ENCODE assay signal across 14 cellular contexts in the genomic region with DNA sequence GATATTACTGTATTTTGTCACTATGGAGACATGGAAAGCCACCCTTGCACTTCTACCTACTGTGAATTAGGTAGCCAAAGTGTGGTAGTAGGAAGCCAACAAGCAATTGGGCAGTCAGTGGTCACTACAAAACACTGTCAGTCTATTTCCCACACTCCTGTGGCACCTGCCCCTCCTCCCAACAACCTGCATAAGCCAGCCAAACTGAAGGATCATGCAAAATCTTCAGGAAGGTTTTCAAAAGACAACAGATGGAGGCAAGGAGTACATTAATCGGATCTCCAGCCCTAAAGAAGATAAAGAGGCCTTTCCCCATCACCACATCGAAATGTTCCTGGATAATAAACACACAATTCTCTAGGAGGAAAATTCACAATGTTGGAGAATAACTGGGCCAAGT. TPM values are rescaled to one million over a fixed set of nuclear protein-coding genes. Genes with fewer than 3 reads are reported as not detected.
DNase-seq lines count a peak whose midpoint lies in the region; TF ChIP-seq lines count a peak whose summit lies in the region.
"Had no signal": no experiment of that assay in that cellular context is flagged by ENCODE, and none has a peak within 500 bp of the region (broad histone marks: within the 10 kb centered on the region; RNA-seq: fewer than 3 reads in every experiment).

No MANE protein-coding gene starts in this region.

- peaks cover 5% of the 10 kb centered on the region for H3K4me1 ChIP-seq in ovary (ENCODE audit: insufficient read depth)
- H3K4me1 ChIP-seq: BLaER1 treated with 17β-estradiol and CSF1 and Interleukin-3, amounts not matched to agents 10 nM and 100 nM had no signal

- no peak for TF ChIP-seq POLR2A in ovary (IDR thresholded peaks at IDR 0.05)

- H3K27ac ChIP-seq in dorsolateral prefrontal cortex = peak overlapping the region in 49 of 59 donors; percentile 4 to 86 (median 62)
- H3K27ac ChIP-seq in temporal lobe (ENCODE audit: low read depth, low read length) = peak overlapping the region; percentile 53
- H3K27ac ChIP-seq in ovary = peak overlapping the region in 1 of 2 donors; percentile 9
- H3K27ac ChIP-seq: BLaER1 treated with 17β-estradiol and CSF1 and Interleukin-3, amounts not matched to agents 10 nM and 100 nM had no signal

- H3K4me3 ChIP-seq in dorsolateral prefrontal cortex = no peak overlapping the region
- H3K4me3 ChIP-seq in ovary = no peak overlapping the region
- H3K4me3 ChIP-seq: BLaER1 treated with 17β-estradiol and CSF1 and Interleukin-3, amounts not matched to agents 10 nM and 100 nM; GM23338 had no signal

- intact Hi-C loops in dorsolateral prefrontal cortex (cut with DNase I) (loop anchor here in 1 of 2 donors (10.0 kb wide), 1 partner anchor 109 kb away; no protein-coding TSS in a partner anchor), ovary (cut with DNase I) (loop anchor here in 1 of 4 donors (10.0 kb wide), 1 partner anchor 129 kb away; no protein-coding TSS in a partner anchor)

- no peak for TF ChIP-seq EP300 in ovary (IDR thresholded peaks at IDR 0.05)

- H3K27me3 ChIP-seq in dorsolateral prefrontal cortex = no peaks in the 10 kb centered on the region
- no peaks in the 10 kb centered on the region for H3K27me3 ChIP-seq in ovary
- H3K27me3 ChIP-seq: BLaER1 treated with 17β-estradiol and CSF1 and Interleukin-3, amounts not matched to agents 10 nM and 100 nM had no signal

- in situ Hi-C loops in G401 (cut with HindIII; ENCODE audit: low sequenced_read_pairs) = no loop called here

- H3K36me3 ChIP-seq in ovary = no peaks in the 10 kb centered on the region

- DNase-seq in G401 (ENCODE audit: low spot score) = peak; percentile 50
- peak; percentile 66 for DNase-seq in NCI-H82 treated with DMSO at 0.1 percent for 48 hours (lab: John Stamatoyannopoulos, UW; ENCODE audit: unreplicated experiment)
- DNase-seq in dorsolateral prefrontal cortex = no peak
- no peak for DNase-seq in NAMALWA (ENCODE audit: low spot score)
- DNase-seq in ovary = no peak
- DNase-seq in inferior parietal cortex (ENCODE audit: extremely low spot score) = no peak
- no peak for DNase-seq in epidermal melanocyte (ENCODE audit: insufficient read length, low spot score)
- DNase-seq: ACHN; CD4-positive, CD25-positive, alpha-beta regulatory T cell; DMS79; H9 had no signal

- TF ChIP-seq CTCF in dorsolateral prefrontal cortex (IDR thresholded peaks at IDR 0.05 in 54 of 56, conservative IDR thresholded peaks at IDR 0.05 in 2 of 56; ENCODE audit: low read depth in 1 of 56, partially characterized antibody in 56 of 56) (no peak), ovary (IDR thresholded peaks at IDR 0.05) (no peak)

- 56 to 86% (median 82%) methylated on average over 2 of the region's 2 CpGs for WGBS in ovary, 3 donors

- no peaks in the 10 kb centered on the region for H3K9me3 ChIP-seq in ovary
- H3K9me3 ChIP-seq: BLaER1 treated with 17β-estradiol and CSF1 and Interleukin-3, amounts not matched to agents 10 nM and 100 nM had no signal

RNA-seq across cellular contexts. Expression of gene POMGNT2, which starts 11.9 kb away (rescaled TPM):
- total RNA-seq in G401 (2014; rRNA removed; shearing (Covaris generic)) = 21.9 and 24.6 TPM in 2 replicates
- total RNA-seq in dorsolateral prefrontal cortex = 10 to 100 TPM; 21.9 to 62.0 (median 41.4) TPM
- 12.3 TPM for total RNA-seq in temporal lobe
- 10 to 100 TPM; 26.7 to 51.7 (median 43.7) TPM for total RNA-seq in ovary
- polyA plus RNA-seq in ovary = 10 to 100 TPM; 12.0 to 24.0 TPM

Comparison
In these comparisons a context has a peak if more than half of its experiments do, and no peak if none do; other contexts are left out.
1. DNase-seq: peak in G401 (single experiment) and NCI-H82 treated with DMSO at 0.1 percent for 48 hours (single experiment); none in dorsolateral prefrontal cortex (0 of 10), NAMALWA (single experiment), ovary (0 of 5), inferior parietal cortex (single experiment) and epidermal melanocyte (single experiment).